In genomic region chr21:21101911-21102310, GRCh38 we compare ENCODE assay signal across 8 cellular contexts.
A peak's percentile ranks its signal among the peaks of the same experiment; 100 is the strongest.
DNase-seq lines count a peak whose midpoint lies in the region; TF ChIP-seq lines count a peak whose summit lies in the region.

No MANE protein-coding gene starts in this region.

- H3K4me1 ChIP-seq in vagina: no peaks in the 10 kb centered on the region
- H3K4me1 ChIP-seq in uterus: no peaks in the 10 kb centered on the region

- H3K4me3 ChIP-seq in vagina (no peak overlapping the region), uterus (no peak overlapping the region)

- H3K36me3 ChIP-seq in vagina (no peaks in the 10 kb centered on the region), uterus (no peaks in the 10 kb centered on the region)

- DNase-seq in NCI-H524 (lab: John Stamatoyannopoulos, UW): peak; percentile 18 to 70
- DNase-seq in NCI-H524 treated with DMSO at 0.1 percent for 48 hours (lab: John Stamatoyannopoulos, UW): no peak
- peak; percentile 91 for DNase-seq in OCI-M1 (lab: John Stamatoyannopoulos, UW)
- peak; percentile 49 for DNase-seq in fibroblast of the conjunctiva (ENCODE audit: low read depth)
- peak; percentile 85 for DNase-seq in superior temporal gyrus (ENCODE audit: extremely low spot score)
- DNase-seq in vagina (ENCODE audit: extremely low spot score in 2 of 2): no peak
- DNase-seq in uterus: no peak
- DNase-seq in NCI-H1436 treated with DMSO at 0.1 percent for 48 hours (lab: John Stamatoyannopoulos, UW): no peak

- no peaks in the 10 kb centered on the region for H3K9me3 ChIP-seq in vagina
- H3K9me3 ChIP-seq in uterus: no peaks in the 10 kb centered on the region

- TF ChIP-seq POLR2A in vagina (IDR thresholded peaks at IDR 0.05) (no peak), uterus (IDR thresholded peaks at IDR 0.05) (no peak)

- TF ChIP-seq CTCF in vagina (IDR thresholded peaks at IDR 0.05) (no peak), uterus (IDR thresholded peaks at IDR 0.05) (no peak)

- H3K27ac ChIP-seq in vagina: no peak overlapping the region
- no peak overlapping the region for H3K27ac ChIP-seq in uterus

- H3K27me3 ChIP-seq in vagina (no peaks in the 10 kb centered on the region), uterus (no peaks in the 10 kb centered on the region)

- intact Hi-C loops in vagina (cut with DNase I): no loop called here
- intact Hi-C loops in uterus (cut with DNase I; ENCODE audit: low total_unique reads): no loop called here

Comparison
In these comparisons a context has a peak if more than half of its experiments do, and no peak if none do; other contexts are left out.
1. DNase-seq: peak in NCI-H524 (2 of 2), OCI-M1 (single experiment), fibroblast of the conjunctiva (single experiment) and superior temporal gyrus (single experiment); none in NCI-H524 treated with DMSO at 0.1 percent for 48 hours (single experiment), vagina (0 of 2), uterus (0 of 2) and NCI-H1436 treated with DMSO at 0.1 percent for 48 hours (single experiment).